Comparison of ENCODE assay signal across 13 cellular contexts in the genomic region with DNA sequence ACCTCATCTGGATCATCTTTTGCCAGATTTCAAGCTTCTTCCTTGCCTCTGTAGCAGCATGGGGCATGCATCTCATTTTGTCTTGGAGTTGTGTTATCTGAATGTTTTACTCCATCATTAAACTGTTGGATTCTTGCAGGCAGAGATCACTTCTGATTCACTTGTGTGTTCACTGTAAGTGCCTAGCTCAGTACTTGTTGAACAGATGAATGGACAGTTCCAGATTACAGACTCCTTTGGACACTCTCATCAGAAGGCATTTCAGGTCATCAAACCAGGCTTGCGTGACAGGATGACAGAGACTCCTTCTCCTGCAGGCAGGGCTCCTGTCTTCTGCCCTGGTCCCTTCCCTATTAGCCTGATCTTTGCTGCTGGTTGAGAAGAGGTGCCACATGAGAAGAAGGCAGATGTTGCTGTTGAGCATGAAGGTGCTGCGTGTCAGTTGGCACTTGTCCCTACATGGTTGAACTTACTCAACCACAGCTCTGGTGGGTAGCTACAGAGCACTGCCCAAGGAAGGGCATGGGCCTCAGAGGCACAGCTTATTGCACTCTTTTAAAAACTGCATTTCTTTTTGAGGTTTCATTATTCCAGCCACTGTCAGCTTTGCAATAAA. TPM values are rescaled to one million over a fixed set of nuclear protein-coding genes. Genes with fewer than 3 reads are reported as not detected.
DNase-seq lines count a peak whose midpoint lies in the region; ATAC-seq and TF ChIP-seq lines count a peak whose summit lies in the region.
"Had no signal": no experiment of that assay in that cellular context is flagged by ENCODE, and none has a peak within 500 bp of the region (broad histone marks: within the 10 kb centered on the region; RNA-seq: fewer than 3 reads in every experiment).

No MANE protein-coding gene starts in this region.

- peak overlapping the region; percentile 46 for H3K27ac ChIP-seq in left ventricle myocardium inferior (replicated peaks)
- H3K27ac ChIP-seq in heart right ventricle, result peak overlapping the region in 5 of 10 donors; percentile 63 to 85 (median 65)
- peak overlapping the region; percentile 24 to 72 for H3K27ac ChIP-seq in coronary artery
- H3K27ac ChIP-seq: brain microvascular endothelial cell, VCaP had no signal

- H3K27me3 Mint-ChIP-seq in neural crest cell (ENCODE audit: low read depth), result no peaks in the 10 kb centered on the region

- H3K9me3 ChIP-seq in left ventricle myocardium inferior (replicated peaks) (no peaks in the 10 kb centered on the region), heart right ventricle (no peaks in the 10 kb centered on the region)

- TF ChIP-seq POLR2A in GM18505 (IDR thresholded peaks at IDR 0.05; ENCODE audit: borderline replicate concordance, extremely low read depth, insufficient read depth, insufficient read length), result no peak

- peaks cover 4% of the 10 kb centered on the region for H3K9me3 Mint-ChIP-seq in neural crest cell

- WGBS in heart right ventricle, 2 donors, result 77 to 80% methylated on average over 2 of the region's 2 CpGs

- H3K4me1 ChIP-seq in left ventricle myocardium inferior (peaks cover 79% of the 10 kb centered on the region), heart right ventricle (peaks cover 21 to 87% (median 75%) of the 10 kb centered on the region in 9 donors)

- no peak overlapping the region for H3K4me3 ChIP-seq in left ventricle myocardium inferior
- H3K4me3 ChIP-seq in heart right ventricle, result no peak overlapping the region
- no peak overlapping the region for H3K4me3 ChIP-seq in coronary artery

- H3K36me3 Mint-ChIP-seq in neural crest cell (ENCODE audit: low read depth), result peaks cover 6% of the 10 kb centered on the region

- H3K27me3 ChIP-seq in left ventricle myocardium inferior (ENCODE audit: low read depth), result no peaks in the 10 kb centered on the region
- no peaks in the 10 kb centered on the region for H3K27me3 ChIP-seq in heart right ventricle
- H3K27me3 ChIP-seq: brain microvascular endothelial cell had no signal

- no peak for DNase-seq in left ventricle myocardium inferior
- DNase-seq in heart right ventricle, result no peak
- no peak for DNase-seq in coronary artery (ENCODE audit: low spot score)
- no peak for DNase-seq in neural crest cell (ENCODE audit: low read depth, low spot score)
- no peak for DNase-seq in left colon
- no peak for DNase-seq in NCI-H82 (lab: John Stamatoyannopoulos, UW)
- no peak for DNase-seq in NCI-H774 (lab: John Stamatoyannopoulos, UW)
- DNase-seq: activated T-cell treated with anti-CD3 and anti-CD28 coated beads, Interleukin-2, amount 50 U/mL, for 1 hour; brain microvascular endothelial cell; effector memory CD4-positive, alpha-beta T cell; NCI-H2029 treated with DMSO at 0.1 percent for 48 hours had no signal

- H3K27ac Mint-ChIP-seq in neural crest cell (ENCODE audit: unreplicated experiment), result peak overlapping the region; percentile 97

- H3K4me3 Mint-ChIP-seq in neural crest cell, result no peak overlapping the region

- no peak for TF ChIP-seq CTCF in left ventricle myocardium inferior (IDR thresholded peaks at IDR 0.05; ENCODE audit: borderline replicate concordance)
- no peak for TF ChIP-seq CTCF in heart right ventricle (IDR thresholded peaks at IDR 0.05)
- TF ChIP-seq CTCF in coronary artery (IDR thresholded peaks at IDR 0.05), result no peak
- TF ChIP-seq CTCF in neural crest cell (conservative IDR thresholded peaks at IDR 0.05), result no peak

- intact Hi-C loops in left ventricle myocardium inferior (cut with micrococcal nuclease), result no loop called here
- intact Hi-C loops in heart right ventricle (cut with DNase I), result loop anchor here in 2 of 10 donors (5.0 to 10.0 kb wide), 2 partner anchors 56 to 59 kb away; a partner anchor contains a TSS
- intact Hi-C loops in left colon (cut with DNase I, micrococcal nuclease), result no loop called here

- peaks cover 65% of the 10 kb centered on the region for H3K4me1 Mint-ChIP-seq in neural crest cell

- peaks cover 3% of the 10 kb centered on the region for H3K36me3 ChIP-seq in left ventricle myocardium inferior
- H3K36me3 ChIP-seq in heart right ventricle, result no peaks in the 10 kb centered on the region
- H3K36me3 ChIP-seq: brain microvascular endothelial cell had no signal

- no peak for ATAC-seq in heart right ventricle
- ATAC-seq in left colon, result no peak
- ATAC-seq in GM18505 (IDR thresholded peaks at IDR 0.05; ENCODE audit: unreplicated experiment), result no peak

RNA-seq across cellular contexts. Expression of a gene that starts 58.9 kb away (rescaled TPM):
- total RNA-seq in left ventricle myocardium inferior, result 20.8 TPM
- total RNA-seq in heart right ventricle, result 10 to 100 TPM; 15.8 to 31.2 (median 22.0) TPM
- 1 to 10 TPM; 3.8 to 7.5 TPM for polyA plus RNA-seq in heart right ventricle
- total RNA-seq in neural crest cell, result 29.9 and 32.4 TPM in 2 replicates
- total RNA-seq in left colon, result 10 to 100 TPM; 14.3 to 19.1 TPM
